22 cellular contexts compared by ENCODE assay signal in the genomic region with DNA sequence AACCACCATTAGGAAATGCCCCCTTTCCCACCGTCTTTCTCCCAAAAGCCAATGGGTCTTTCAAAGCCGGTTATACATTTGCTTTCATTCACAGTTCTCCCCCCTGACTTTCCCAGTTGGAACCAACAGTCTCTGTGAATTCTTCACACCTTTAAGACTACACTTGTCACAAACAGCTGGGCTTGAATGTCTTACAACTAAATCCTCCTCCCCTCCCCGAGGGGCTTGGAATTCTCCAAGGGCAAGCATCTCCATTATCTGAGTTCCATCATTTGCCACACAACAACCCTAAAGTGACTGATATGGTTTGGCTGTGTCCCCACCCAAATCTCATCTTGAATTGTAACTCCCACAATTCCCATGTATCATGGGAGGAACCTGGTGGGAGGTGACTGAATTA.
"Had no signal": no experiment of that assay in that cellular context is flagged by ENCODE, and none has a peak within 500 bp of the region (broad histone marks: within the 10 kb centered on the region; RNA-seq: fewer than 3 reads in every experiment).

No MANE protein-coding gene starts in this region.

- H3K27me3 Mint-ChIP-seq: dendritic cell treated with granulocyte-macrophage colony-stimulating factor and Interleukin-4, amounts not matched to agents 40 ng/mL and 50 ng/mL, for 4 days; effector memory CD8-positive, alpha-beta T cell; memory B cell had no signal

- H3K4me1 ChIP-seq: esophagus squamous epithelium, gastroesophageal sphincter, left lung, lower lobe of right lung, psoas muscle, testis had no signal

- H3K27ac ChIP-seq: esophagus squamous epithelium, gastroesophageal sphincter, left lung, lower lobe of right lung, neutrophil, psoas muscle, skin epidermis, testis, tibial nerve had no signal

- H3K27ac Mint-ChIP-seq: dendritic cell treated with granulocyte-macrophage colony-stimulating factor and Interleukin-4, amounts not matched to agents 40 ng/mL and 50 ng/mL, for 4 days; immature natural killer cell; memory B cell; nephron progenitor cell had no signal

- H3K9me3 ChIP-seq: esophagus squamous epithelium, gastroesophageal sphincter, left lung, lower lobe of right lung, neutrophil, psoas muscle, testis, tibial nerve had no signal

- H3K4me3 ChIP-seq: esophagus squamous epithelium, gastroesophageal sphincter, left lung, lower lobe of right lung, psoas muscle, skin epidermis, testis, tibial nerve had no signal

- DNase-seq: cerebellar nuclear complex; effector memory CD8-positive, alpha-beta T cell; esophagus squamous epithelium; foreskin fibroblast; glutamatergic neuron; immature natural killer cell; left lung; lower lobe of right lung; midbrain; nephron progenitor cell; psoas muscle; retina; stimulated activated CD4-positive, alpha-beta T cell treated with anti-CD3 and anti-CD28 coated beads, Interleukin-2, amount 100 ng/mL, for 24 hours; stimulated activated CD4-positive, alpha-beta T cell treated with anti-CD3 and anti-CD28 coated beads, Interleukin-4, amount 100 ng/mL, for 4 hours; testis had no signal

- H3K4me1 Mint-ChIP-seq: nephron progenitor cell had no signal

- H3K9me3 Mint-ChIP-seq: dendritic cell treated with granulocyte-macrophage colony-stimulating factor and Interleukin-4, amounts not matched to agents 40 ng/mL and 50 ng/mL, for 4 days; effector memory CD8-positive, alpha-beta T cell; immature natural killer cell; memory B cell; nephron progenitor cell had no signal

- H3K27me3 ChIP-seq: esophagus squamous epithelium, gastroesophageal sphincter, left lung, neutrophil, testis, tibial nerve had no signal

- ATAC-seq: effector memory CD8-positive, alpha-beta T cell; gastroesophageal sphincter; left lung; lower lobe of right lung; psoas muscle; sciatic nerve had no signal

- H3K36me3 ChIP-seq: neutrophil had no signal

- H3K4me3 Mint-ChIP-seq: dendritic cell treated with granulocyte-macrophage colony-stimulating factor and Interleukin-4, amounts not matched to agents 40 ng/mL and 50 ng/mL, for 4 days; effector memory CD8-positive, alpha-beta T cell; immature natural killer cell; memory B cell; nephron progenitor cell had no signal
